Comparison of ENCODE assay signal across 1 cellular context in the genomic region with DNA sequence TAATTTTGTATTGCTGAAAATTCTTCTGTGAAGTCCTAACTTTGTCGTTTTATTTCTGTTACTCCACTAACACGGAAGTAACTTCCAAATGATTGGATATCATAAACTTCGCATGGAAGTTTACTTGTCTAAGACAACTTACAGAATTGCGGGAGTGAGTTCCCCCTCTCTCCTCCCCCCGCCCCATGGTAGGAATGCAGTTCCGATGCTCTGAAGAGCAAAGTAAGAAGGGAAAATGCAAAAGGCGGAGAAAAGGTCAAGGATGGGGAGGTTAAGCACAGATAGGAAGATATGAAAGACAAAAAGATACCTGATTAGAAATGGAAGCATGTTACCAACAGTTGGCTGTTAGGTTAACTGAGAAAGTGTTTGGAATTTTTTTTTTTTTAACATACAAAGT.
TF ChIP-seq lines count a peak whose summit lies in the region.

No MANE protein-coding gene starts in this region.

TF ChIP-seq in IMR-90, 13 proteins besides CTCF, POLR2A, EP300 and RAD21 (continued from another document):
- TF ChIP-seq ELK1 (IDR thresholded peaks at IDR 0.05; ENCODE audit: borderline replicate concordance, low read depth, low read length) (no peak), SMC3 (IDR thresholded peaks at IDR 0.05; ENCODE audit: low read depth, low read length) (no peak), USF2 (IDR thresholded peaks at IDR 0.05; ENCODE audit: low read depth, low read length) (no peak), MAZ (IDR thresholded peaks at IDR 0.05; ENCODE audit: borderline replicate concordance, low read depth, low read length) (no peak), NFE2L2 (IDR thresholded peaks at IDR 0.05; ENCODE audit: low read depth, low read length) (no peak), CHD1 (IDR thresholded peaks at IDR 0.05; ENCODE audit: low read depth, low read length) (no peak), FOS (IDR thresholded peaks at IDR 0.05; ENCODE audit: low read depth, low read length) (no peak), RCOR1 (IDR thresholded peaks at IDR 0.05; ENCODE audit: insufficient replicate concordance, low read length) (no peak)
